Comparison of ENCODE assay signal across 1 cellular context in the genomic region with DNA sequence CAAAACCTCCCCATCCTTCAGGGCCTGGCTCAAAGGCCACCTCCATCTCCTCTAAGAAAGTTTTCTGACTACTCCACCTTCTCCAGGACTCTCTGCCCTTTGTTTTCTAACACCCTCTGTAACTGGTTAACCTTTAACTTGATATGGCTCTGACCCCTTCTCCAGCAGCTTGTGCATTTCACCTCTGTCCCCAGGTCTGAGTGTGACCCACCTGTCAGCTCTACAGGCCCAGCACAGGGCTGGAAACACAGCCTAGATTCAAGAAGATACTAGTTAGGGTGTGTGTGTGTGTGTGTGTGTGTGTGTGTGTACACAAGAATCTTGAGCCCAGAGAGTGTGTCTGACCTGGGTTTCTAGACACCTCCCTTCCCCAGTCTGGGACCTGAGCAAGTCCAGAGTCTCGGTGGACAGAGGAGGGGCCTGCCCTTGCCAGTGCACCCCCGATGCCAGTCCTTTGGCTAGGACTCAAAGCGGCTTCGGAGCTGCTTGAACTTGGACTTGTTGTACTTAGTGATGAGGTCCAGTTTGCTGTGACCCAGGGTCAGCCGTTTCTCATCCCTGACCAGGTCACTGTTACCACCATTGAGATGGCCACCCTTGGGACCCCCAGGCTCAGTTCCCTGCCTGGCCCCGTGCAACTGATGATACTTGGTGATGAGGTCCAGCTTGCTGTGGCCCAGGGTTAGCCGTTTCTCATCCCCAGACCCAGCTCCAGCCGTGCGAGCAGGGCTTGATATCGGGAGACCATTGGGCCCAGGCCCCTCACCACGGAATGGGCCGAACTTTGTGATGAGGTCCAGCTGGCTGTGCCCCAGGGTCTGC.
TF ChIP-seq lines count a peak whose summit lies in the region.

No MANE protein-coding gene starts in this region.

TF ChIP-seq in HepG2, 621 proteins besides CTCF, POLR2A, EP300 and RAD21 (continued from another document and continues in another):
- TF ChIP-seq, protein P1, sequence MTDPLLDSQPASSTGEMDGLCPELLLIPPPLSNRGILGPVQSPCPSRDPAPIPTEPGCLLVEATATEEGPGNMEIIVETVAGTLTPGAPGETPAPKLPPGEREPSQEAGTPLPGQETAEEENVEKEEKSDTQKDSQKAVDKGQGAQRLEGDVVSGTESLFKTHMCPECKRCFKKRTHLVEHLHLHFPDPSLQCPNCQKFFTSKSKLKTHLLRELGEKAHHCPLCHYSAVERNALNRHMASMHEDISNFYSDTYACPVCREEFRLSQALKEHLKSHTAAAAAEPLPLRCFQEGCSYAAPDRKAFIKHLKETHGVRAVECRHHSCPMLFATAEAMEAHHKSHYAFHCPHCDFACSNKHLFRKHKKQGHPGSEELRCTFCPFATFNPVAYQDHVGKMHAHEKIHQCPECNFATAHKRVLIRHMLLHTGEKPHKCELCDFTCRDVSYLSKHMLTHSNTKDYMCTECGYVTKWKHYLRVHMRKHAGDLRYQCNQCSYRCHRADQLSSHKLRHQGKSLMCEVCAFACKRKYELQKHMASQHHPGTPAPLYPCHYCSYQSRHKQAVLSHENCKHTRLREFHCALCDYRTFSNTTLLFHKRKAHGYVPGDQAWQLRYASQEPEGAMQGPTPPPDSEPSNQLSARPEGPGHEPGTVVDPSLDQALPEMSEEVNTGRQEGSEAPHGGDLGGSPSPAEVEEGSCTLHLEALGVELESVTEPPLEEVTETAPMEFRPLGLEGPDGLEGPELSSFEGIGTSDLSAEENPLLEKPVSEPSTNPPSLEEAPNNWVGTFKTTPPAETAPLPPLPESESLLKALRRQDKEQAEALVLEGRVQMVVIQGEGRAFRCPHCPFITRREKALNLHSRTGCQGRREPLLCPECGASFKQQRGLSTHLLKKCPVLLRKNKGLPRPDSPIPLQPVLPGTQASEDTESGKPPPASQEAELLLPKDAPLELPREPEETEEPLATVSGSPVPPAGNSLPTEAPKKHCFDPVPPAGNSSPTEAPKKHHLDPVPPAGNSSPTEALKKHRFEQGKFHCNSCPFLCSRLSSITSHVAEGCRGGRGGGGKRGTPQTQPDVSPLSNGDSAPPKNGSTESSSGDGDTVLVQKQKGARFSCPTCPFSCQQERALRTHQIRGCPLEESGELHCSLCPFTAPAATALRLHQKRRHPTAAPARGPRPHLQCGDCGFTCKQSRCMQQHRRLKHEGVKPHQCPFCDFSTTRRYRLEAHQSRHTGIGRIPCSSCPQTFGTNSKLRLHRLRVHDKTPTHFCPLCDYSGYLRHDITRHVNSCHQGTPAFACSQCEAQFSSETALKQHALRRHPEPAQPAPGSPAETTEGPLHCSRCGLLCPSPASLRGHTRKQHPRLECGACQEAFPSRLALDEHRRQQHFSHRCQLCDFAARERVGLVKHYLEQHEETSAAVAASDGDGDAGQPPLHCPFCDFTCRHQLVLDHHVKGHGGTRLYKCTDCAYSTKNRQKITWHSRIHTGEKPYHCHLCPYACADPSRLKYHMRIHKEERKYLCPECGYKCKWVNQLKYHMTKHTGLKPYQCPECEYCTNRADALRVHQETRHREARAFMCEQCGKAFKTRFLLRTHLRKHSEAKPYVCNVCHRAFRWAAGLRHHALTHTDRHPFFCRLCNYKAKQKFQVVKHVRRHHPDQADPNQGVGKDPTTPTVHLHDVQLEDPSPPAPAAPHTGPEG (CRISPR knock-in tag; IDR thresholded peaks at IDR 0.05), result no peak
- no peak for TF ChIP-seq SNAI1 (CRISPR knock-in tag; IDR thresholded peaks at IDR 0.05; ENCODE audit: borderline replicate concordance)
- TF ChIP-seq HES4 (CRISPR knock-in tag; IDR thresholded peaks at IDR 0.05; ENCODE audit: borderline replicate concordance), result no peak
- TF ChIP-seq ZNF501 (CRISPR knock-in tag; IDR thresholded peaks at IDR 0.05), result peak; percentile 71; the same call in 1 of the 2 replicates
- peak; percentile 76; the same call in 1 of the 2 replicates for TF ChIP-seq HNRNPL (IDR thresholded peaks at IDR 0.05; ENCODE audit: low read depth, low read length)
- TF ChIP-seq MEIS2 (CRISPR knock-in tag; IDR thresholded peaks at IDR 0.05), result peak; percentile 59; the same call in 1 of the 2 replicates
- 0 out of 2 replicates have a peak, but pooled peaks have one; percentile 46 for TF ChIP-seq ZFYVE20 (CRISPR knock-in tag; IDR thresholded peaks at IDR 0.05; ENCODE audit: borderline replicate concordance, low read depth)
- TF ChIP-seq, protein P2, sequence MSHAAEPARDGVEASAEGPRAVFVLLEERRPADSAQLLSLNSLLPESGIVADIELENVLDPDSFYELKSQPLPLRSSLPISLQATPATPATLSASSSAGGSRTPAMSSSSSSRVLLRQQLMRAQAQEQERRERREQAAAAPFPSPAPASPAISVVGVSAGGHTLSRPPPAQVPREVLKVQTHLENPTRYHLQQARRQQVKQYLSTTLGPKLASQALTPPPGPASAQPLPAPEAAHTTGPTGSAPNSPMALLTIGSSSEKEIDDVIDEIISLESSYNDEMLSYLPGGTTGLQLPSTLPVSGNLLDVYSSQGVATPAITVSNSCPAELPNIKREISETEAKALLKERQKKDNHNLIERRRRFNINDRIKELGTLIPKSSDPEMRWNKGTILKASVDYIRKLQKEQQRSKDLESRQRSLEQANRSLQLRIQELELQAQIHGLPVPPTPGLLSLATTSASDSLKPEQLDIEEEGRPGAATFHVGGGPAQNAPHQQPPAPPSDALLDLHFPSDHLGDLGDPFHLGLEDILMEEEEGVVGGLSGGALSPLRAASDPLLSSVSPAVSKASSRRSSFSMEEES (CRISPR knock-in tag; IDR thresholded peaks at IDR 0.05), result 0 out of 2 replicates have a peak, but pooled peaks have one; percentile 11
- no peak for TF ChIP-seq ZFAT (CRISPR knock-in tag; conservative IDR thresholded peaks at IDR 0.05)
- 0 out of 2 replicates have a peak, but pooled peaks have one; percentile 63 for TF ChIP-seq ZNF616 (CRISPR knock-in tag; IDR thresholded peaks at IDR 0.05; ENCODE audit: low read depth)
- no peak for TF ChIP-seq ZNF10 (CRISPR knock-in tag; IDR thresholded peaks at IDR 0.05; ENCODE audit: borderline replicate concordance, low read depth)
- no peak for TF ChIP-seq ZNF674 (CRISPR knock-in tag; IDR thresholded peaks at IDR 0.05; ENCODE audit: low read depth)
- no peak for TF ChIP-seq ZNF776 (CRISPR knock-in tag; IDR thresholded peaks at IDR 0.05)
- TF ChIP-seq ZNF598 (CRISPR knock-in tag; IDR thresholded peaks at IDR 0.05; ENCODE audit: borderline replicate concordance), result no peak
- TF ChIP-seq ELF3 (CRISPR knock-in tag; IDR thresholded peaks at IDR 0.05), result no peak; the same call in 1 of the 2 replicates
- TF ChIP-seq ZNF367 (CRISPR knock-in tag; IDR thresholded peaks at IDR 0.05; ENCODE audit: borderline replicate concordance), result no peak
- no peak for TF ChIP-seq ZNF773 (CRISPR knock-in tag; IDR thresholded peaks at IDR 0.05; ENCODE audit: borderline replicate concordance)
- TF ChIP-seq ZBTB43 (CRISPR knock-in tag; conservative IDR thresholded peaks at IDR 0.05), result peak; percentile 78
- no peak for TF ChIP-seq SUZ12 (IDR thresholded peaks at IDR 0.05; ENCODE audit: low read depth, low read length)
- no peak for TF ChIP-seq ZNF644 (CRISPR knock-in tag; IDR thresholded peaks at IDR 0.05; ENCODE audit: low read depth)
- peak; percentile 14; the same call in 1 of the 2 replicates for TF ChIP-seq NFKBIZ (CRISPR knock-in tag; IDR thresholded peaks at IDR 0.05)
- TF ChIP-seq, protein P3, sequence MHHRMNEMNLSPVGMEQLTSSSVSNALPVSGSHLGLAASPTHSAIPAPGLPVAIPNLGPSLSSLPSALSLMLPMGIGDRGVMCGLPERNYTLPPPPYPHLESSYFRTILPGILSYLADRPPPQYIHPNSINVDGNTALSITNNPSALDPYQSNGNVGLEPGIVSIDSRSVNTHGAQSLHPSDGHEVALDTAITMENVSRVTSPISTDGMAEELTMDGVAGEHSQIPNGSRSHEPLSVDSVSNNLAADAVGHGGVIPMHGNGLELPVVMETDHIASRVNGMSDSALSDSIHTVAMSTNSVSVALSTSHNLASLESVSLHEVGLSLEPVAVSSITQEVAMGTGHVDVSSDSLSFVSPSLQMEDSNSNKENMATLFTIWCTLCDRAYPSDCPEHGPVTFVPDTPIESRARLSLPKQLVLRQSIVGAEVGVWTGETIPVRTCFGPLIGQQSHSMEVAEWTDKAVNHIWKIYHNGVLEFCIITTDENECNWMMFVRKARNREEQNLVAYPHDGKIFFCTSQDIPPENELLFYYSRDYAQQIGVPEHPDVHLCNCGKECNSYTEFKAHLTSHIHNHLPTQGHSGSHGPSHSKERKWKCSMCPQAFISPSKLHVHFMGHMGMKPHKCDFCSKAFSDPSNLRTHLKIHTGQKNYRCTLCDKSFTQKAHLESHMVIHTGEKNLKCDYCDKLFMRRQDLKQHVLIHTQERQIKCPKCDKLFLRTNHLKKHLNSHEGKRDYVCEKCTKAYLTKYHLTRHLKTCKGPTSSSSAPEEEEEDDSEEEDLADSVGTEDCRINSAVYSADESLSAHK (CRISPR knock-in tag; IDR thresholded peaks at IDR 0.05; ENCODE audit: borderline replicate concordance), result no peak
- no peak for TF ChIP-seq SRSF9 (IDR thresholded peaks at IDR 0.05; ENCODE audit: borderline replicate concordance, insufficient read depth, low read depth, low read length, poor library complexity, severe bottlenecking)
- TF ChIP-seq ZSCAN29 (CRISPR knock-in tag; conservative IDR thresholded peaks at IDR 0.05), result no peak; the same call in 1 of the 2 replicates
- no peak for TF ChIP-seq NONO (IDR thresholded peaks at IDR 0.05)
- peak; percentile 14; the same call in 1 of the 2 replicates for TF ChIP-seq NONO (CRISPR knock-in tag; conservative IDR thresholded peaks at IDR 0.05)
- TF ChIP-seq, protein P4, sequence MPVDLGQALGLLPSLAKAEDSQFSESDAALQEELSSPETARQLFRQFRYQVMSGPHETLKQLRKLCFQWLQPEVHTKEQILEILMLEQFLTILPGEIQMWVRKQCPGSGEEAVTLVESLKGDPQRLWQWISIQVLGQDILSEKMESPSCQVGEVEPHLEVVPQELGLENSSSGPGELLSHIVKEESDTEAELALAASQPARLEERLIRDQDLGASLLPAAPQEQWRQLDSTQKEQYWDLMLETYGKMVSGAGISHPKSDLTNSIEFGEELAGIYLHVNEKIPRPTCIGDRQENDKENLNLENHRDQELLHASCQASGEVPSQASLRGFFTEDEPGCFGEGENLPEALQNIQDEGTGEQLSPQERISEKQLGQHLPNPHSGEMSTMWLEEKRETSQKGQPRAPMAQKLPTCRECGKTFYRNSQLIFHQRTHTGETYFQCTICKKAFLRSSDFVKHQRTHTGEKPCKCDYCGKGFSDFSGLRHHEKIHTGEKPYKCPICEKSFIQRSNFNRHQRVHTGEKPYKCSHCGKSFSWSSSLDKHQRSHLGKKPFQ (CRISPR knock-in tag; IDR thresholded peaks at IDR 0.05; ENCODE audit: insufficient replicate concordance), result no peak
- no peak for TF ChIP-seq ZKSCAN8 (CRISPR knock-in tag; IDR thresholded peaks at IDR 0.05; ENCODE audit: borderline replicate concordance)
- no peak for TF ChIP-seq KLF13 (CRISPR knock-in tag; IDR thresholded peaks at IDR 0.05)
- 0 out of 2 replicates have a peak, but pooled peaks have one; percentile 23 for TF ChIP-seq CBFB (CRISPR knock-in tag; IDR thresholded peaks at IDR 0.05)
- TF ChIP-seq SMARCE1 (IDR thresholded peaks at IDR 0.05; ENCODE audit: borderline replicate concordance), result no peak
- TF ChIP-seq PAX8 (CRISPR knock-in tag; IDR thresholded peaks at IDR 0.05; ENCODE audit: borderline replicate concordance), result no peak
- no peak for TF ChIP-seq KLF11 (CRISPR knock-in tag; IDR thresholded peaks at IDR 0.05)
- no peak for TF ChIP-seq ONECUT2 (CRISPR knock-in tag; IDR thresholded peaks at IDR 0.05)
- TF ChIP-seq ZBTB14 (CRISPR knock-in tag; IDR thresholded peaks at IDR 0.05), result no peak
- TF ChIP-seq BRD4 (CRISPR knock-in tag; IDR thresholded peaks at IDR 0.05), result 0 out of 2 replicates have a peak, but pooled peaks have one; percentile 20
- no peak for TF ChIP-seq ZUFSP (CRISPR knock-in tag; IDR thresholded peaks at IDR 0.05; ENCODE audit: borderline replicate concordance)
- TF ChIP-seq ZBTB20 (CRISPR knock-in tag; IDR thresholded peaks at IDR 0.05; ENCODE audit: borderline replicate concordance, low read depth), result no peak
- TF ChIP-seq ZNF225 (CRISPR knock-in tag; IDR thresholded peaks at IDR 0.05), result no peak; the same call in 1 of the 2 replicates
- no peak for TF ChIP-seq NFATC3 (CRISPR knock-in tag; IDR thresholded peaks at IDR 0.05)
